10 cellular contexts compared by ENCODE assay signal in the genomic region with DNA sequence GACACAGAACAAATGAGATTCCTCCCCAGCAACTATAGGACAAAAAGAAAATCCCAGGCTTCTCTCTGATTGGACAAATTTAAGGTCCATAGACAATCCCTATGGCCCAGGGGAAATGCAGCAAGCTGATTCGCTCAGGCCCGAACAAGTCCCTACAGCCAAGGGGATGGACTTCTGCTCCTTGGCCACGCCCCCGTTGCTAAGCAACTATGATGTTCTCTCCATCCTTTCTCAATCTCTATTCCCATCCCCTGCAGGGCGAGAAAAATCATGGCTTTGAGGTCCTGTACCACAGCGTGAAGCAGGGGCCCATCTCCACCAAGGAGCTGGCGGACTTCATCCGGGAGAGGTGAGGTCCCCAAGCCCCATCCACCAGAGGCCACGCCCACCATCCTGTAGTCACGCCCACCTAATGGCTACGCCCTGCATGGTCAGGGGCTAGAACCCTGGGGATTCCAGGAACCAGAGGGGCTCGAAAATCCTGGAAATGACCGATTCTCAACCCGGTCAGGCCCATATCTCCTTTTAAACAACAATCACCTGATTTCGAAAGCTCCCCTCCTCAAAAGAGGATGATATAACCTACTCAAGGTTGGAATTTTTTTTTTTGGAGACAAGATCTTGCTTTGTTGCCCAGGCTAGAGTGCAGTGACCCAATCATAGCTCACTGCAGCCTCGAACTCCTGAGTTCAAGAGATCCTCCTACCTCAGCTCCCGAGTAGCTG. TPM values are rescaled to one million over a fixed set of nuclear protein-coding genes. Genes with fewer than 3 reads are reported as not detected.
A peak's percentile ranks its signal among the peaks of the same experiment; 100 is the strongest.
DNase-seq lines count a peak whose midpoint lies in the region; ATAC-seq and TF ChIP-seq lines count a peak whose summit lies in the region.
"Had no signal": no experiment of that assay in that cellular context is flagged by ENCODE, and none has a peak within 500 bp of the region (broad histone marks: within the 10 kb centered on the region; RNA-seq: fewer than 3 reads in every experiment).

No MANE protein-coding gene starts in this region.

- H4K20me1 ChIP-seq in GM23338 (replicated peaks; ENCODE audit: insufficient read depth): no peaks in the 10 kb centered on the region

- TF ChIP-seq POLR2A in stomach (IDR thresholded peaks at IDR 0.05): no peak

- DNase-seq in GM23338 (ENCODE audit: low spot score): peak; percentile 98
- peak; percentile 82 for DNase-seq in RKO (ENCODE audit: low spot score)
- DNase-seq in fibroblast of pulmonary artery (ENCODE audit: low read depth): peak; percentile 67
- no peak for DNase-seq in NK-92 treated with Interleukin-12 subunit alpha and Interleukin-12 subunit beta, amount 100 ng/mL, for 24 hours (lab: John Stamatoyannopoulos, UW)
- no peak for DNase-seq in stomach
- DNase-seq in omental fat pad (ENCODE audit: low spot score): no peak
- DNase-seq in NCI-H510A (lab: John Stamatoyannopoulos, UW): no peak

- no peaks in the 10 kb centered on the region for H3K79me2 ChIP-seq in GM23338 (replicated peaks; ENCODE audit: insufficient read depth)

- H2AFZ ChIP-seq in GM23338: no peak overlapping the region

- no peaks in the 10 kb centered on the region for H3K27me3 ChIP-seq in GM23338 (ENCODE audit: insufficient read depth)
- H3K27me3 ChIP-seq in stomach: peaks cover 0 to 4% (median 0%) of the 10 kb centered on the region in 3 donors
- H3K27me3 ChIP-seq: Peyer's patch had no signal

- TF ChIP-seq CTCF in 22Rv1 (IDR thresholded peaks at IDR 0.05) (no peak), GM23338 (conservative IDR thresholded peaks at IDR 0.05; ENCODE audit: low read depth in 2 of 2) (no peak), fibroblast of pulmonary artery (IDR thresholded peaks at IDR 0.05; ENCODE audit: low read length, missing control alignments) (no peak), stomach (IDR thresholded peaks at IDR 0.05) (no peak), omental fat pad (IDR thresholded peaks at IDR 0.05) (no peak)

- H3K4me1 Mint-ChIP-seq in GM23338: peaks cover 5% of the 10 kb centered on the region; the same call in 2 of the 3 replicates

- H3K4me3 Mint-ChIP-seq in GM23338: no peak overlapping the region; the same call in 2 of the 3 replicates

- H3K36me3 ChIP-seq in GM23338 (ENCODE audit: insufficient read depth) (no peaks in the 10 kb centered on the region), stomach (no peaks in the 10 kb centered on the region)
- H3K36me3 ChIP-seq: Peyer's patch had no signal

- no peaks in the 10 kb centered on the region for H3K9me3 ChIP-seq in stomach
- H3K9me3 ChIP-seq: Peyer's patch had no signal

- no peak overlapping the region for H3K4me2 ChIP-seq in GM23338

- 0 out of 2 replicates have a peak overlapping the region, but pooled peaks have one; percentile 37 for H3K27ac Mint-ChIP-seq in GM23338

- no peaks in the 10 kb centered on the region for H3K9me2 ChIP-seq in GM23338 (ENCODE audit: insufficient read depth)

- 62 to 69% (median 66%) methylated on average over 17 of the region's 17 CpGs for whole genome bisulfite sequencing in stomach, 5 donors

- H3K27me3 Mint-ChIP-seq in GM23338 (ENCODE audit: insufficient read depth, low read depth, poor library complexity): peaks cover 12% of the 10 kb centered on the region

- no peak for TF ChIP-seq EP300 in stomach (IDR thresholded peaks at IDR 0.05)

- intact Hi-C loops in stomach (cut with DNase I; ENCODE audit: low total_unique reads): no loop called here

- H3K36me3 Mint-ChIP-seq in GM23338 (ENCODE audit: low read depth): no peaks in the 10 kb centered on the region; the same call in 1 of the 3 replicates

- H3K9me3 Mint-ChIP-seq in GM23338: no peaks in the 10 kb centered on the region; the same call in 2 of the 3 replicates

- H3K4me1 ChIP-seq in GM23338 (ENCODE audit: insufficient read depth) (no peaks in the 10 kb centered on the region), stomach (peaks cover 0 to 20% (median 11%) of the 10 kb centered on the region in 4 donors)

- peak overlapping the region; percentile 88 for H3K27ac ChIP-seq in 22Rv1
- H3K27ac ChIP-seq in GM23338 (ENCODE audit: low read depth): no peak overlapping the region
- H3K27ac ChIP-seq in stomach: no peak overlapping the region
- H3K27ac ChIP-seq: Peyer's patch had no signal

- ATAC-seq in GM23338 (peak; percentile 91), omental fat pad (ENCODE audit: low FRiP score) (no peak)

- H3K4me3 ChIP-seq in GM23338 (no peak overlapping the region), fibroblast of pulmonary artery (replicated peaks; ENCODE audit: low read depth, low read length) (no peak overlapping the region), stomach (no peak overlapping the region)
- H3K4me3 ChIP-seq: Peyer's patch had no signal

- H3F3A ChIP-seq in GM23338 (replicated peaks; ENCODE audit: low read depth): 0 out of 2 replicates have a peak, but pooled peaks cover 4% of the 10 kb centered on the region

TF ChIP-seq in GM23338, 12 proteins besides CTCF, POLR2A, EP300 and RAD21:
- TF ChIP-seq ZNF331 (CRISPR knock-in tag; IDR thresholded peaks at IDR 0.05; ENCODE audit: low read depth): no peak
- TF ChIP-seq NANOG (IDR thresholded peaks at IDR 0.05; ENCODE audit: borderline replicate concordance): no peak
- TF ChIP-seq STAT1 (IDR thresholded peaks at IDR 0.05; ENCODE audit: unreplicated experiment): no peak
- TF ChIP-seq, protein P1, sequence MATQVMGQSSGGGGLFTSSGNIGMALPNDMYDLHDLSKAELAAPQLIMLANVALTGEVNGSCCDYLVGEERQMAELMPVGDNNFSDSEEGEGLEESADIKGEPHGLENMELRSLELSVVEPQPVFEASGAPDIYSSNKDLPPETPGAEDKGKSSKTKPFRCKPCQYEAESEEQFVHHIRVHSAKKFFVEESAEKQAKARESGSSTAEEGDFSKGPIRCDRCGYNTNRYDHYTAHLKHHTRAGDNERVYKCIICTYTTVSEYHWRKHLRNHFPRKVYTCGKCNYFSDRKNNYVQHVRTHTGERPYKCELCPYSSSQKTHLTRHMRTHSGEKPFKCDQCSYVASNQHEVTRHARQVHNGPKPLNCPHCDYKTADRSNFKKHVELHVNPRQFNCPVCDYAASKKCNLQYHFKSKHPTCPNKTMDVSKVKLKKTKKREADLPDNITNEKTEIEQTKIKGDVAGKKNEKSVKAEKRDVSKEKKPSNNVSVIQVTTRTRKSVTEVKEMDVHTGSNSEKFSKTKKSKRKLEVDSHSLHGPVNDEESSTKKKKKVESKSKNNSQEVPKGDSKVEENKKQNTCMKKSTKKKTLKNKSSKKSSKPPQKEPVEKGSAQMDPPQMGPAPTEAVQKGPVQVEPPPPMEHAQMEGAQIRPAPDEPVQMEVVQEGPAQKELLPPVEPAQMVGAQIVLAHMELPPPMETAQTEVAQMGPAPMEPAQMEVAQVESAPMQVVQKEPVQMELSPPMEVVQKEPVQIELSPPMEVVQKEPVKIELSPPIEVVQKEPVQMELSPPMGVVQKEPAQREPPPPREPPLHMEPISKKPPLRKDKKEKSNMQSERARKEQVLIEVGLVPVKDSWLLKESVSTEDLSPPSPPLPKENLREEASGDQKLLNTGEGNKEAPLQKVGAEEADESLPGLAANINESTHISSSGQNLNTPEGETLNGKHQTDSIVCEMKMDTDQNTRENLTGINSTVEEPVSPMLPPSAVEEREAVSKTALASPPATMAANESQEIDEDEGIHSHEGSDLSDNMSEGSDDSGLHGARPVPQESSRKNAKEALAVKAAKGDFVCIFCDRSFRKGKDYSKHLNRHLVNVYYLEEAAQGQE (IDR thresholded peaks at IDR 0.05; ENCODE audit: unreplicated experiment): no peak
- no peak for TF ChIP-seq POLR2AphosphoS5 (IDR thresholded peaks at IDR 0.05; ENCODE audit: low read depth)
- no peak for TF ChIP-seq CREB1 (CRISPR knock-in tag; IDR thresholded peaks at IDR 0.05; ENCODE audit: low read depth)

RNA-seq across cellular contexts. Expression of gene FCHO1, which starts 11.4 kb away (rescaled TPM):
- total RNA-seq in GM23338 (2014; rRNA removed; shearing (Covaris generic)): 22.4 and 42.3 TPM in 2 replicates
- 14.9 and 18.5 TPM in 2 replicates for polyA plus RNA-seq in GM23338 (2016; fragmentation: Nextera tagmentation; extraction: Ambion mirVana)
- total RNA-seq in stomach: 1 to 10 TPM in 3 of 5 donors, under 1 TPM in 1, not detected in 1; 0.55 to 9.3 (median 2.0) TPM
- under 1 TPM; 0.53 to 0.92 (median 0.75) TPM for polyA plus RNA-seq in stomach
- 1 to 10 TPM; 3.1 to 7.4 (median 4.9) TPM for total RNA-seq in omental fat pad

RNA-seq across cellular contexts. Expression of gene B3GNT3, which starts 32.3 kb away (rescaled TPM):
- total RNA-seq in GM23338 (2014; rRNA removed; shearing (Covaris generic)): 1.0 and 1.9 TPM in 2 replicates
- polyA plus RNA-seq in GM23338 (2016; fragmentation: Nextera tagmentation; extraction: Ambion mirVana): 0.90 and 0.99 TPM in 2 replicates
- total RNA-seq in stomach: 100 to 1,000 TPM in 1 of 5 donors, 10 to 100 TPM in 4; 11.9 to 117 (median 25.7) TPM
- polyA plus RNA-seq in stomach: 10 to 100 TPM; 11.3 to 39.3 (median 11.3) TPM
- under 1 TPM in 2 of 4 donors, not detected in 2; 0.19 to 0.32 TPM for total RNA-seq in omental fat pad
- total RNA-seq: frontal cortex had no signal

RNA-seq across cellular contexts. Expression of gene MAP1S, which starts 43.4 kb away (rescaled TPM):
- total RNA-seq in GM23338 (2014; rRNA removed; shearing (Covaris generic)): 67.6 and 102 TPM in 2 replicates
- polyA plus RNA-seq in GM23338 (2016; fragmentation: Nextera tagmentation; extraction: Ambion mirVana) (104 and 118 TPM in 2 replicates), stomach (10 to 100 TPM; 14.9 to 25.2 (median 25.0) TPM)
- total RNA-seq in stomach (100 to 1,000 TPM in 1 of 5 donors, 10 to 100 TPM in 3, 1 to 10 TPM in 1; 8.3 to 193 (median 67.1) TPM), omental fat pad (10 to 100 TPM; 19.4 to 35.9 (median 23.8) TPM)

RNA-seq across cellular contexts. Expression of gene INSL3, which starts 58.7 kb away (rescaled TPM):
- total RNA-seq in GM23338 (2014; rRNA removed; shearing (Covaris generic)): not detected in 2 replicates
- polyA plus RNA-seq in GM23338 (2016; fragmentation: Nextera tagmentation; extraction: Ambion mirVana) (0.76 and 1.5 TPM in 2 replicates), stomach (under 1 TPM in 1 of 3 donors, not detected in 2; 0.23 TPM)
- total RNA-seq in stomach (not detected), omental fat pad (1 to 10 TPM in 1 of 4 donors, not detected in 3; 2.7 TPM)
- total RNA-seq: frontal cortex, Peyer's patch had no signal

Comparison
In these comparisons a context has a peak if more than half of its experiments do, and no peak if none do; other contexts are left out.
1. DNase-seq: peak in GM23338 (single experiment), RKO (single experiment) and fibroblast of pulmonary artery (single experiment); none in NK-92 treated with Interleukin-12 subunit alpha and Interleukin-12 subunit beta, amount 100 ng/mL, for 24 hours (single experiment), stomach (single experiment), omental fat pad (single experiment) and NCI-H510A (single experiment).